16 cellular contexts compared by ENCODE assay signal in the genomic region with DNA sequence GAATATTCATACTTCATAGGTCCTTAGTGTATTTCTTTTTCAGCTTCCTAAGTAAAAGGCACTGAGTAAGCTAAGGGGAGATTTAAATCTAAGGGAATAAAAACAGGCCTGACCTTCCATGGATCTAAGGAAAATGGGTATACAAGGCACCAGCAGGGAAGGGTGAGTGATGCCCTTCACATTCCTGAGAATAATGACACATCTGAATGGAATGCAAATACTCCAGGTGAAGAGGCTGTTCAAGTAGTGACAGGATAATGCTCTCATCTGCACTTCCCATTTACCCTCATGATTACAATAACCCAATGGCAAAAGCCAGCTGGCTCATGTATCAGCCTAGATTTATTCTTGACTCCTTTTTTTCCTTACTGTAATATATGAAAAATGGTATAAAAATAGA.
DNase-seq lines count a peak whose midpoint lies in the region; ATAC-seq lines count a peak whose summit lies in the region.
"Had no signal": no experiment of that assay in that cellular context is flagged by ENCODE, and none has a peak within 500 bp of the region (broad histone marks: within the 10 kb centered on the region; RNA-seq: fewer than 3 reads in every experiment).

No MANE protein-coding gene starts in this region.

- no peaks in the 10 kb centered on the region for H3K4me1 Mint-ChIP-seq in CD8-positive, alpha-beta memory T cell

- no peaks in the 10 kb centered on the region for H3K27me3 ChIP-seq in neuronal stem cell (ENCODE audit: control insufficient read depth in 3 of 3, insufficient read depth in 3 of 3, low read depth in 1 of 3, low read length in 3 of 3)
- no peaks in the 10 kb centered on the region for H3K27me3 ChIP-seq in CD8-positive, alpha-beta memory T cell (ENCODE audit: insufficient read depth, low read length, poor library complexity, severe bottlenecking)

- H3K4me2 ChIP-seq in neuronal stem cell (ENCODE audit: insufficient read depth, low read length, poor library complexity, severe bottlenecking): no peak overlapping the region

- H3K14ac ChIP-seq in neuronal stem cell (ENCODE audit: low read length): no peak overlapping the region

- H3K4me1 ChIP-seq in neuronal stem cell (ENCODE audit: control insufficient read depth in 2 of 2, insufficient read depth in 1 of 2, low read depth in 1 of 2, low read length in 2 of 2): peaks cover 12 to 31% of the 10 kb centered on the region in 2 donors
- H3K4me1 ChIP-seq in CD8-positive, alpha-beta memory T cell (ENCODE audit: insufficient read depth, low read length): no peaks in the 10 kb centered on the region

- H3K36me3 Mint-ChIP-seq in CD8-positive, alpha-beta memory T cell: no peaks in the 10 kb centered on the region

- H4K91ac ChIP-seq in neuronal stem cell (ENCODE audit: low read depth, low read length, poor library complexity): no peak overlapping the region

- CTCF ChIA-PET in CD8-positive, alpha-beta memory T cell (lab: Charles Lee): no interaction called here

- no peak overlapping the region for H3K9ac ChIP-seq in neuronal stem cell (ENCODE audit: low read depth, low read length, poor library complexity)

- H3K79me1 ChIP-seq in neuronal stem cell (ENCODE audit: low read depth, low read length): no peaks in the 10 kb centered on the region

- no peak overlapping the region for H2BK120ac ChIP-seq in neuronal stem cell (ENCODE audit: low read depth, low read length)

- no peak overlapping the region for H3K23ac ChIP-seq in neuronal stem cell (ENCODE audit: low read depth, low read length, poor library complexity)

- H2AK5ac ChIP-seq in neuronal stem cell (ENCODE audit: low read depth, low read length): no peak overlapping the region

- H2BK12ac ChIP-seq in neuronal stem cell (ENCODE audit: low read length): no peak overlapping the region

- peaks cover 0 to 2% (median 0%) of the 10 kb centered on the region in 5 donors for H3K9me3 Mint-ChIP-seq in CD8-positive, alpha-beta memory T cell

- H3K18ac ChIP-seq in neuronal stem cell (ENCODE audit: low read length): no peak overlapping the region

- H2BK5ac ChIP-seq in neuronal stem cell (ENCODE audit: low read length): no peak overlapping the region

- POLR2A ChIA-PET in CD8-positive, alpha-beta memory T cell (lab: Charles Lee): no interaction called here

- no peak overlapping the region for H2AFZ ChIP-seq in neuronal stem cell (ENCODE audit: low read length)

- no peaks in the 10 kb centered on the region for H3K27me3 Mint-ChIP-seq in CD8-positive, alpha-beta memory T cell

- H3K27ac ChIP-seq in neuronal stem cell (replicated peaks; ENCODE audit: low read length): no peak overlapping the region
- no peak overlapping the region for H3K27ac ChIP-seq in CD8-positive, alpha-beta memory T cell (ENCODE audit: low read depth, low read length)

- ATAC-seq in GM21737 (IDR thresholded peaks at IDR 0.05; ENCODE audit: unreplicated experiment): no peak
- ATAC-seq: K562 had no signal

- DNase-seq in HK-2 (ENCODE audit: unreplicated experiment): peak; percentile 25
- peak; percentile 65 for DNase-seq in NCI-H345 treated with DMSO at 0.1 percent for 48 hours (lab: John Stamatoyannopoulos, UW; ENCODE audit: unreplicated experiment)
- DNase-seq in dermis blood vessel endothelial cell: peak; percentile 92
- peak; percentile 27 for DNase-seq in neuronal stem cell (ENCODE audit: low spot score)
- DNase-seq in NCI-H1930 (lab: John Stamatoyannopoulos, UW): no peak
- no peak for DNase-seq in CD8-positive, alpha-beta memory T cell
- no peak for DNase-seq in SK-N-DZ (ENCODE audit: low spot score)
- DNase-seq: aorta; DMS 273 treated with DMSO at 0.1 percent for 48 hours; kidney; NCI-H526; stimulated activated CD4-positive, alpha-beta T cell treated with anti-CD3 and anti-CD28 coated beads, Interleukin-4, amount 100 ng/mL, for 24 hours; T-helper 2 cell had no signal

- no peak overlapping the region for H3K4me3 Mint-ChIP-seq in CD8-positive, alpha-beta memory T cell

- H3K36me3 ChIP-seq in neuronal stem cell (replicated peaks in 1 of 2; ENCODE audit: control insufficient read depth in 2 of 2, insufficient read depth in 2 of 2, low read length in 2 of 2): no peaks in the 10 kb centered on the region
- no peaks in the 10 kb centered on the region for H3K36me3 ChIP-seq in CD8-positive, alpha-beta memory T cell (ENCODE audit: insufficient read depth, low read length)
- H3K36me3 ChIP-seq: thoracic aorta had no signal

- H3K27ac Mint-ChIP-seq in CD8-positive, alpha-beta memory T cell: no peak overlapping the region

- no peak overlapping the region for H4K8ac ChIP-seq in neuronal stem cell (ENCODE audit: low read depth, low read length)

- no peak overlapping the region for H3K4me3 ChIP-seq in neuronal stem cell (ENCODE audit: low read length in 2 of 2)
- no peak overlapping the region for H3K4me3 ChIP-seq in CD8-positive, alpha-beta memory T cell (ENCODE audit: low read length)
- H3K4me3 ChIP-seq: K562, thoracic aorta had no signal

- no peak overlapping the region for H2BK15ac ChIP-seq in neuronal stem cell (ENCODE audit: low read length)

- no peak overlapping the region for H3K4ac ChIP-seq in neuronal stem cell (ENCODE audit: low read length)

- H3K9me3 ChIP-seq in neuronal stem cell (replicated peaks in 1 of 2; ENCODE audit: control insufficient read depth in 2 of 2, insufficient read depth in 1 of 2, low read depth in 1 of 2, low read length in 2 of 2): peaks cover 0 to 4% of the 10 kb centered on the region in 2 donors
- no peaks in the 10 kb centered on the region for H3K9me3 ChIP-seq in CD8-positive, alpha-beta memory T cell (ENCODE audit: low read length)
- H3K9me3 ChIP-seq: thoracic aorta had no signal

Comparison
In these comparisons a context has a peak if more than half of its experiments do, and no peak if none do; other contexts are left out.
1. DNase-seq: peak in HK-2 (single experiment), NCI-H345 treated with DMSO at 0.1 percent for 48 hours (single experiment), dermis blood vessel endothelial cell (single experiment) and neuronal stem cell (single experiment); none in NCI-H1930 (0 of 2), CD8-positive, alpha-beta memory T cell (0 of 5) and SK-N-DZ (single experiment).